Comparison of ENCODE assay signal across 21 cellular contexts in genomic region chr3:43222594-43222993, GRCh38.
"Had no signal": no experiment of that assay in that cellular context is flagged by ENCODE, and none has a peak within 500 bp of the region (broad histone marks: within the 10 kb centered on the region; RNA-seq: fewer than 3 reads in every experiment).

No MANE protein-coding gene starts in this region.

- H3K36me3 ChIP-seq: left lung, neutrophil, sigmoid colon, spleen, tibial nerve, uterus, WERI-Rb-1 had no signal

- H3K27ac Mint-ChIP-seq: activated CD8-positive, alpha-beta memory T cell treated with anti-CD3 and anti-CD28 coated beads, Interleukin-2, amount 10 ng/mL, durations not matched to agents 7 days and 5 days; brain; T-helper 1 cell treated with Interleukin-12 subunit alpha and Interleukin-12 subunit beta and Interleukin-4 antibody, amounts not matched to agents 30 μg/mL and 1 μg/mL, for 36 hours had no signal

- H3K27me3 Mint-ChIP-seq: activated CD8-positive, alpha-beta memory T cell treated with anti-CD3 and anti-CD28 coated beads, Interleukin-2, amount 10 ng/mL, durations not matched to agents 7 days and 5 days; central memory CD8-positive, alpha-beta T cell had no signal

- H3K4me3 ChIP-seq: left lung, sigmoid colon, spleen, tibial nerve, uterus had no signal

- H3K27me3 ChIP-seq: left lung, neutrophil, sigmoid colon, spleen, tibial nerve, uterus had no signal

- H3K4me3 Mint-ChIP-seq: activated CD8-positive, alpha-beta memory T cell treated with anti-CD3 and anti-CD28 coated beads, Interleukin-2, amount 10 ng/mL, durations not matched to agents 7 days and 5 days; brain; central memory CD8-positive, alpha-beta T cell; naive B cell; T-helper 1 cell treated with Interleukin-12 subunit alpha and Interleukin-12 subunit beta and Interleukin-4 antibody, amounts not matched to agents 30 μg/mL and 1 μg/mL, for 36 hours had no signal

- H3K27ac ChIP-seq: left lung, neutrophil, parathyroid adenoma, sigmoid colon, spleen, uterus, WERI-Rb-1 had no signal

- ATAC-seq: activated CD8-positive, alpha-beta memory T cell treated with anti-CD3 and anti-CD28 coated beads, Interleukin-2, amount 10 ng/mL, durations not matched to agents 7 days and 5 days; left lung had no signal

- DNase-seq: activated CD8-positive, alpha-beta memory T cell treated with anti-CD3 and anti-CD28 coated beads, Interleukin-2, amount 10 ng/mL, durations not matched to agents 7 days and 5 days; activated gamma-delta T cell treated with Interleukin-2 at 50 U/mL for 16 hours; cortex of kidney; effector CD4-positive, alpha-beta T cell; foreskin fibroblast; hippocampal formation; kidney; left lung; mammary epithelial cell; naive B cell; sigmoid colon; SK-N-SH; spleen; uterus; WERI-Rb-1 had no signal

- H3K4me1 Mint-ChIP-seq: brain had no signal

- H3K36me3 Mint-ChIP-seq: brain had no signal

- H3K4me1 ChIP-seq: left lung, parathyroid adenoma, sigmoid colon, tibial nerve, uterus had no signal

- H3K9me3 ChIP-seq: neutrophil, SK-N-SH, uterus had no signal
